1 cellular context compared by ENCODE assay signal in the genomic region with DNA sequence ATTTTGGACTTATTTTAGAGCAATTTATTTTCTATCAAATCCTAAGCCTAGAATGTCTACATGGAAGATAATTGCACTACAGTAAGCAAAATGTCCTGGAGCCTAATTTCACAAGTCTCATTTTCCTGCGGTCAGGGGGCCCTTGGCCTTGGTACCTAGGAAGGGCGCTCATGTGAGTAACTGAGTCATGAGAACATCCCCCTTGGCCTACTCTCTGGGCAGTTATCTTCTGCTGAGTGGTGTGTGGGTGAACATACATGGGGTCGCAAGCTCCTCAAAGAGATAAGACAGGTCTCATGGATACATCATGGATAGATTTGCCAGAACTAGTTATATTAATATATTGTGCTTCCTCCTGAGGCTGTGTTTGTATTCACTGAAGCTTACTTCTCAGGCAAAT.
TF ChIP-seq lines count a peak whose summit lies in the region.

No MANE protein-coding gene starts in this region.

TF ChIP-seq in IMR-90, 13 proteins besides CTCF, POLR2A, EP300 and RAD21:
- TF ChIP-seq MAFK (IDR thresholded peaks at IDR 0.05; ENCODE audit: low read depth, low read length) (0 out of 2 replicates have a peak, but pooled peaks have one; percentile 30), FOS (IDR thresholded peaks at IDR 0.05; ENCODE audit: low read depth, low read length) (no peak), MXI1 (IDR thresholded peaks at IDR 0.05; ENCODE audit: borderline replicate concordance, low read depth, low read length) (no peak), MAZ (IDR thresholded peaks at IDR 0.05; ENCODE audit: borderline replicate concordance, low read depth, low read length) (no peak), BHLHE40 (IDR thresholded peaks at IDR 0.05; ENCODE audit: low read depth, low read length) (no peak)
- TF ChIP-seq, protein P1, sequence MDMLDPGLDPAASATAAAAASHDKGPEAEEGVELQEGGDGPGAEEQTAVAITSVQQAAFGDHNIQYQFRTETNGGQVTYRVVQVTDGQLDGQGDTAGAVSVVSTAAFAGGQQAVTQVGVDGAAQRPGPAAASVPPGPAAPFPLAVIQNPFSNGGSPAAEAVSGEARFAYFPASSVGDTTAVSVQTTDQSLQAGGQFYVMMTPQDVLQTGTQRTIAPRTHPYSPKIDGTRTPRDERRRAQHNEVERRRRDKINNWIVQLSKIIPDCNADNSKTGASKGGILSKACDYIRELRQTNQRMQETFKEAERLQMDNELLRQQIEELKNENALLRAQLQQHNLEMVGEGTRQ (IDR thresholded peaks at IDR 0.05; ENCODE audit: low read depth, low read length): no peak
- TF ChIP-seq, protein P2, sequence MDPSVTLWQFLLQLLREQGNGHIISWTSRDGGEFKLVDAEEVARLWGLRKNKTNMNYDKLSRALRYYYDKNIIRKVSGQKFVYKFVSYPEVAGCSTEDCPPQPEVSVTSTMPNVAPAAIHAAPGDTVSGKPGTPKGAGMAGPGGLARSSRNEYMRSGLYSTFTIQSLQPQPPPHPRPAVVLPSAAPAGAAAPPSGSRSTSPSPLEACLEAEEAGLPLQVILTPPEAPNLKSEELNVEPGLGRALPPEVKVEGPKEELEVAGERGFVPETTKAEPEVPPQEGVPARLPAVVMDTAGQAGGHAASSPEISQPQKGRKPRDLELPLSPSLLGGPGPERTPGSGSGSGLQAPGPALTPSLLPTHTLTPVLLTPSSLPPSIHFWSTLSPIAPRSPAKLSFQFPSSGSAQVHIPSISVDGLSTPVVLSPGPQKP (IDR thresholded peaks at IDR 0.05; ENCODE audit: borderline replicate concordance, low read depth, low read length): no peak
TF ChIP-seq in IMR-90: peak in this region for 1.
